Comparison of ENCODE assay signal across 8 cellular contexts in genomic region chr12:100141998-100142850, GRCh38. TPM values are rescaled to one million over a fixed set of nuclear protein-coding genes. Genes with fewer than 3 reads are reported as not detected.
A peak's percentile ranks its signal among the peaks of the same experiment; 100 is the strongest.
DNase-seq lines count a peak whose midpoint lies in the region; ATAC-seq, FAIRE-seq and TF ChIP-seq lines count a peak whose summit lies in the region.

No MANE protein-coding gene starts in this region.

- no peaks in the 10 kb centered on the region for H3K9me3 Mint-ChIP-seq in activated CD8-positive, alpha-beta T cell treated with anti-CD3 and anti-CD28 coated beads, Interleukin-2, amount 10 ng/mL, durations not matched to agents 7 days and 5 days (ENCODE audit: insufficient read depth)

- POLR2A ChIA-PET in A549 (lab: Yijun Ruan, JAX), result no interaction called here
- POLR2A ChIA-PET in activated CD8-positive, alpha-beta T cell treated with anti-CD3 and anti-CD28 coated beads, Interleukin-2, amount 10 ng/mL, durations not matched to agents 7 days and 5 days (lab: Charles Lee), result interaction anchor here (0.9 kb wide), 1 partner anchor 32 kb away, joined by 3 read pairs; no protein-coding TSS in a partner anchor

- peak in 1 of 2 experiments; percentile 77 for DNase-seq in A549 (ENCODE audit: low read depth in 1 of 2, low spot score in 1 of 2)
- DNase-seq in NCI-H2227 (lab: John Stamatoyannopoulos, UW; ENCODE audit: unreplicated experiment), result peak; percentile 63
- DNase-seq in activated CD8-positive, alpha-beta T cell treated with anti-CD3 and anti-CD28 coated beads, Interleukin-2, amount 10 ng/mL, durations not matched to agents 7 days and 5 days, result peak; percentile 54
- no peak for DNase-seq in epithelial cell of proximal tubule (ENCODE audit: low read depth)

- peaks cover 9% of the 10 kb centered on the region for H3K36me3 Mint-ChIP-seq in activated CD8-positive, alpha-beta T cell treated with anti-CD3 and anti-CD28 coated beads, Interleukin-2, amount 10 ng/mL, durations not matched to agents 7 days and 5 days (ENCODE audit: low read depth)

- H3K27me3 ChIP-seq in muscle layer of duodenum (ENCODE audit: low read depth, low read length), result no peaks in the 10 kb centered on the region
- H3K27me3 ChIP-seq in stomach smooth muscle (ENCODE audit: control insufficient read depth in 1 of 2, insufficient read depth in 2 of 2, low read length in 2 of 2), result no peaks in the 10 kb centered on the region

- peak overlapping the region; percentile 96 for H3K4me3 ChIP-seq in A549
- H3K4me3 ChIP-seq in epithelial cell of proximal tubule (ENCODE audit: low read depth, low read length), result peak overlapping the region; percentile 97
- H3K4me3 ChIP-seq in muscle layer of duodenum (ENCODE audit: low read depth in 1 of 2, low read length in 2 of 2), result peak overlapping the region; percentile 85 to 94
- peak overlapping the region; percentile 59 to 97 for H3K4me3 ChIP-seq in stomach smooth muscle (ENCODE audit: low read length in 2 of 2)

- TF ChIP-seq EP300 in A549 (IDR thresholded peaks at IDR 0.05), result no peak

- H3K4me1 ChIP-seq in A549 (peaks cover 36% of the 10 kb centered on the region), muscle layer of duodenum (ENCODE audit: control insufficient read depth in 1 of 2, insufficient read depth in 2 of 2, low read length in 2 of 2) (peaks cover 4 to 21% of the 10 kb centered on the region in 2 donors), stomach smooth muscle (ENCODE audit: control insufficient read depth, insufficient read depth, low read length) (peaks cover 15% of the 10 kb centered on the region)

- peak; percentile 91 for TF ChIP-seq POLR2A in A549 (IDR thresholded peaks at IDR 0.05; ENCODE audit: low read length)

- no peak for FAIRE-seq in A549 (lab: Jason Lieb, UNC)

- H3K9ac ChIP-seq in stomach smooth muscle (ENCODE audit: low read length in 2 of 2), result peak overlapping the region; percentile 89 to 94

- H3K4me2 ChIP-seq in A549, result peak overlapping the region; percentile 77

- TF ChIP-seq CTCF in A549 (IDR thresholded peaks at IDR 0.05) (no peak), epithelial cell of proximal tubule (conservative IDR thresholded peaks at IDR 0.05; ENCODE audit: low read depth, low read length) (no peak)

- H3K27ac ChIP-seq in A549 (peak overlapping the region; percentile 98 to 100), muscle layer of duodenum (ENCODE audit: low read length) (peak overlapping the region; percentile 96), stomach smooth muscle (ENCODE audit: low read length) (peak overlapping the region; percentile 93)

- ATAC-seq in A549 (peak; percentile 79 to 80), GM18508 (IDR thresholded peaks at IDR 0.05; ENCODE audit: insufficient read depth, unreplicated experiment) (peak; percentile 20), HG02970 (IDR thresholded peaks at IDR 0.05; ENCODE audit: low FRiP score, unreplicated experiment) (peak; percentile 49)
- peak; percentile 59 for ATAC-seq in activated CD8-positive, alpha-beta T cell treated with anti-CD3 and anti-CD28 coated beads, Interleukin-2, amount 10 ng/mL, durations not matched to agents 7 days and 5 days

- H3K27me3 Mint-ChIP-seq in activated CD8-positive, alpha-beta T cell treated with anti-CD3 and anti-CD28 coated beads, Interleukin-2, amount 10 ng/mL, durations not matched to agents 7 days and 5 days (ENCODE audit: low read depth), result no peaks in the 10 kb centered on the region

- H3K9me3 ChIP-seq in A549 (no peaks in the 10 kb centered on the region), muscle layer of duodenum (ENCODE audit: control insufficient read depth in 1 of 2, low read length in 2 of 2) (no peaks in the 10 kb centered on the region), stomach smooth muscle (ENCODE audit: control insufficient read depth in 2 of 2, low read length in 2 of 2) (no peaks in the 10 kb centered on the region)

- WGBS in A549 (ENCODE audit: missing lambda C conversion rate), result 1% methylated on average over 37 of the region's 86 CpGs

- CTCF ChIA-PET in A549 (lab: Yijun Ruan, JAX), result interaction anchor here (0.6 to 3.9 kb wide), 2 partner anchors 12 to 421 kb away, joined by 3 to 15 read pairs; no protein-coding TSS in a partner anchor
- CTCF ChIA-PET in activated CD8-positive, alpha-beta T cell treated with anti-CD3 and anti-CD28 coated beads, Interleukin-2, amount 10 ng/mL, durations not matched to agents 7 days and 5 days (lab: Charles Lee), result no interaction called here

- H3K36me3 ChIP-seq in muscle layer of duodenum (ENCODE audit: control insufficient read depth in 1 of 2, insufficient read depth in 2 of 2, low read length in 2 of 2) (peaks cover 0 to 9% of the 10 kb centered on the region in 2 donors), stomach smooth muscle (ENCODE audit: control insufficient read depth in 2 of 2, insufficient read depth in 2 of 2, low read length in 2 of 2) (no peaks in the 10 kb centered on the region)

- H3K4me3 Mint-ChIP-seq in activated CD8-positive, alpha-beta T cell treated with anti-CD3 and anti-CD28 coated beads, Interleukin-2, amount 10 ng/mL, durations not matched to agents 7 days and 5 days, result peak overlapping the region; percentile 95

- H3K4me1 Mint-ChIP-seq in activated CD8-positive, alpha-beta T cell treated with anti-CD3 and anti-CD28 coated beads, Interleukin-2, amount 10 ng/mL, durations not matched to agents 7 days and 5 days (ENCODE audit: low read depth), result peaks cover 46% of the 10 kb centered on the region

- TF ChIP-seq RAD21 in A549 (conservative IDR thresholded peaks at IDR 0.05 in 1 of 2, IDR thresholded peaks at IDR 0.05 in 1 of 2), result no peak

- H3K27ac Mint-ChIP-seq in activated CD8-positive, alpha-beta T cell treated with anti-CD3 and anti-CD28 coated beads, Interleukin-2, amount 10 ng/mL, durations not matched to agents 7 days and 5 days, result peak overlapping the region; percentile 97

TF ChIP-seq in A549, 52 proteins besides CTCF, POLR2A, EP300 and RAD21 (continues in another document):
- TF ChIP-seq CHD2 (IDR thresholded peaks at IDR 0.05; ENCODE audit: low read length, partially characterized antibody), result no peak
- TF ChIP-seq E2F6 (IDR thresholded peaks at IDR 0.05; ENCODE audit: borderline replicate concordance, low read depth), result peak; percentile 43; the same call in 1 of the 2 replicates
- no peak for TF ChIP-seq HOXB5 (CRISPR knock-in tag; IDR thresholded peaks at IDR 0.05)
- peak in 1 of 2 experiments; percentile 84; a peak in 2 of 5 replicates for TF ChIP-seq JUN (IDR thresholded peaks at IDR 0.05)
- no peak for TF ChIP-seq BHLHE40 (IDR thresholded peaks at IDR 0.05; ENCODE audit: low read depth, low read length)
- 0 out of 3 replicates have a peak, but pooled peaks have one; percentile 22 for TF ChIP-seq BCL3 (IDR thresholded peaks at IDR 0.05)
- TF ChIP-seq NFE2L2 (conservative IDR thresholded peaks at IDR 0.05; ENCODE audit: low read length), result no peak
- no peak for TF ChIP-seq FOSL2 (IDR thresholded peaks at IDR 0.05)
- TF ChIP-seq FOSL2 (CRISPR knock-in tag; IDR thresholded peaks at IDR 0.05), result no peak
- TF ChIP-seq HOXA7 (CRISPR knock-in tag; IDR thresholded peaks at IDR 0.05), result no peak

RNA-seq across cellular contexts. Expression of gene BLTP3B, which starts 0.5 kb away (rescaled TPM):
- polyA plus RNA-seq in A549 (2011; rRNA removed) (30.1 and 38.8 TPM in 2 replicates), A549 (2017; fragmentation: RNase III; extraction: RNeasy Plus Mini Kit Qiagen cat#74134 plus additional on column Dnase treatment) (11.1 to 12.4 TPM (median 11.2 TPM) in 3 replicates)
- polyA plus RNA-seq in A549 (2012; cell fraction: cytosol; rRNA removed), result 5.9 and 6.4 TPM in 2 replicates
- polyA plus RNA-seq in A549 (2012; cell fraction: nucleus; rRNA removed), result 1.8 and 2.2 TPM in 2 replicates
- polyA minus RNA-seq in A549 (2011; rRNA and poly(A)+ RNA removed), result 29.9 and 34.5 TPM in 2 replicates
- 10 to 100 TPM; 17.8 to 20.5 TPM for total RNA-seq in activated CD8-positive, alpha-beta T cell treated with anti-CD3 and anti-CD28 coated beads, Interleukin-2, amount 10 ng/mL, durations not matched to agents 7 days and 5 days
- total RNA-seq in epithelial cell of proximal tubule, result 10.0 and 14.5 TPM in 2 replicates

RNA-seq across cellular contexts. Expression of gene ACTR6, which starts 58.4 kb away (rescaled TPM):
- polyA plus RNA-seq in A549 (2011; rRNA removed) (41.5 and 50.1 TPM in 2 replicates), A549 (2017; fragmentation: RNase III; extraction: RNeasy Plus Mini Kit Qiagen cat#74134 plus additional on column Dnase treatment) (32.6 to 37.0 TPM (median 33.7 TPM) in 3 replicates)
- polyA plus RNA-seq in A549 (2012; cell fraction: cytosol; rRNA removed), result 20.0 and 22.0 TPM in 2 replicates
- polyA plus RNA-seq in A549 (2012; cell fraction: nucleus; rRNA removed), result 3.7 and 6.2 TPM in 2 replicates
- polyA minus RNA-seq in A549 (2011; rRNA and poly(A)+ RNA removed), result 7.2 and 9.8 TPM in 2 replicates
- total RNA-seq in activated CD8-positive, alpha-beta T cell treated with anti-CD3 and anti-CD28 coated beads, Interleukin-2, amount 10 ng/mL, durations not matched to agents 7 days and 5 days, result 10 to 100 TPM; 29.5 to 34.8 TPM
- 23.3 and 37.8 TPM in 2 replicates for total RNA-seq in epithelial cell of proximal tubule

Comparison
In these comparisons a context has a peak if more than half of its experiments do, and no peak if none do; other contexts are left out.
1. ATAC-seq: peak in every context shown above with its lines; median percentile 80 in A549; 59 in activated CD8-positive, alpha-beta T cell treated with anti-CD3 and anti-CD28 coated beads, Interleukin-2, amount 10 ng/mL, durations not matched to agents 7 days and 5 days; 49 in HG02970; 20 in GM18508.